In genomic region chr6:48378874-48379407, GRCh38 we compare ENCODE assay signal across 15 cellular contexts.
"Had no signal": no experiment of that assay in that cellular context is flagged by ENCODE, and none has a peak within 500 bp of the region (broad histone marks: within the 10 kb centered on the region; RNA-seq: fewer than 3 reads in every experiment).

No MANE protein-coding gene starts in this region.

- H3K27ac ChIP-seq: brain microvascular endothelial cell, hepatocyte, ovary, stomach, thoracic aorta had no signal

- H3K4me3 ChIP-seq: hepatocyte, ovary, stomach, thoracic aorta had no signal

- H3K79me2 ChIP-seq: hepatocyte had no signal

- H3K36me3 ChIP-seq: brain microvascular endothelial cell, ovary, stomach, thoracic aorta had no signal

- H3K4me2 ChIP-seq: hepatocyte had no signal

- H3K9me3 ChIP-seq: ovary, thoracic aorta had no signal

- ATAC-seq: activated CD8-positive, alpha-beta memory T cell treated with anti-CD3 and anti-CD28 coated beads, Interleukin-2, amount 10 ng/mL, durations not matched to agents 7 days and 5 days; activated T-cell treated with anti-CD3 and anti-CD28 coated beads, Interleukin-2, amount 50 U/mL, for 4 hours had no signal

- DNase-seq: activated CD4-positive, alpha-beta T cell treated with anti-CD3 and anti-CD28 coated beads for 1 hour; activated CD4-positive, alpha-beta T cell treated with anti-CD3 and anti-CD28 coated beads, Interleukin-2, amount 50 U/mL, for 48 hours; activated CD8-positive, alpha-beta memory T cell treated with anti-CD3 and anti-CD28 coated beads, Interleukin-2, amount 10 ng/mL, durations not matched to agents 7 days and 5 days; activated effector memory CD4-positive, alpha-beta T cell treated with anti-CD3 and anti-CD28 coated beads, Interleukin-2, amount 50 U/mL, for 16 hours; activated T-cell treated with anti-CD3 and anti-CD28 coated beads, Interleukin-2, amount 50 U/mL, for 4 hours; brain microvascular endothelial cell; endodermal cell; erythroblast; kidney; ovary; stimulated activated CD4-positive, alpha-beta T cell treated with anti-CD3 and anti-CD28 coated beads, Interleukin-15, amount 100 ng/mL, for 24 hours; stimulated activated CD4-positive, alpha-beta T cell treated with anti-CD3 and anti-CD28 coated beads, Interleukin-4, amount 100 ng/mL, for 24 hours; stomach had no signal

- H3K27me3 ChIP-seq: brain microvascular endothelial cell, hepatocyte, stomach had no signal

- H3K4me1 ChIP-seq: stomach had no signal
